1 cellular context compared by ENCODE assay signal in the genomic region with DNA sequence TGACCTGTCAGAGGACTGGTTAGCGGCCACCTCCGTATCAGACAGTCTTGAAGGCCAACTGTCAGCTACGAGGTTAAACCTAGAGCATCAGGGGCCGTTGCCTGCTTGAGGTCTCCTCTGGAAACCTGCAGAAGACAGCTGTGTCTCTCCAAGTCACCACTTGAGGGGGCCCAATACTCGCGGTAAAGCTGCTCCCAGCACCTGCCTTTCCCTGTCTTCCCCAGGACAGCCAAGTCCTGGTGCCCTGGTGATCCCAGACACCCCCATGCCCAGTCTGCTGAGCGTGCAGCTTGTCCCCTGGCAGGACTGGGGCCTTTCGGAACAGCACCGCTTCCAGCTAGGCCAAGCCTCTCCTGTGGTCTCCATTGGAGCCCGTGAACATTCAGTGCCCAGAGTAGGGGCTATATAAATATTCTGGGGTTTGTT.
A peak's percentile ranks its signal among the peaks of the same experiment; 100 is the strongest.
TF ChIP-seq lines count a peak whose summit lies in the region.

No MANE protein-coding gene starts in this region.

TF ChIP-seq in HepG2, 621 proteins besides CTCF, POLR2A, EP300 and RAD21 (continued from another document and continues in another):
- TF ChIP-seq ARID3A (IDR thresholded peaks at IDR 0.05; ENCODE audit: low read depth, low read length) (no peak), MYC (CRISPR knock-in tag; IDR thresholded peaks at IDR 0.05; ENCODE audit: borderline replicate concordance) (peak; percentile 54; the same call in 1 of the 2 replicates), TARDBP (CRISPR knock-in tag; IDR thresholded peaks at IDR 0.05) (no peak), ZNF253 (CRISPR knock-in tag; IDR thresholded peaks at IDR 0.05; ENCODE audit: borderline replicate concordance) (no peak), ZBTB38 (CRISPR knock-in tag; IDR thresholded peaks at IDR 0.05) (peak; percentile 67), ZBTB8A (CRISPR knock-in tag; IDR thresholded peaks at IDR 0.05; ENCODE audit: borderline replicate concordance, low read depth) (no peak), TFDP2 (CRISPR knock-in tag; IDR thresholded peaks at IDR 0.05) (no peak), ZFP36L2 (CRISPR knock-in tag; IDR thresholded peaks at IDR 0.05) (no peak), MXD4 (CRISPR knock-in tag; IDR thresholded peaks at IDR 0.05) (0 out of 2 replicates have a peak, but pooled peaks have one; percentile 45), DNMT1 (CRISPR knock-in tag; IDR thresholded peaks at IDR 0.05) (peak; percentile 41; the same call in 1 of the 2 replicates), SAFB2 (CRISPR knock-in tag; IDR thresholded peaks at IDR 0.05; ENCODE audit: borderline replicate concordance, low read depth) (peak; percentile 42; the same call in 1 of the 2 replicates), ZBED4 (CRISPR knock-in tag; IDR thresholded peaks at IDR 0.05; ENCODE audit: borderline replicate concordance) (no peak), MIXL1 (CRISPR knock-in tag; IDR thresholded peaks at IDR 0.05) (no peak; the same call in 1 of the 2 replicates), KAT8 (CRISPR knock-in tag; IDR thresholded peaks at IDR 0.05) (no peak), ZFYVE20 (CRISPR knock-in tag; IDR thresholded peaks at IDR 0.05; ENCODE audit: borderline replicate concordance, low read depth) (no peak), DZIP1 (CRISPR knock-in tag; IDR thresholded peaks at IDR 0.05) (peak; percentile 52; the same call in 1 of the 2 replicates), SNRNP70 (IDR thresholded peaks at IDR 0.05; ENCODE audit: low read depth, low read length) (no peak), NFKBIZ (CRISPR knock-in tag; IDR thresholded peaks at IDR 0.05) (no peak), KDM2A (CRISPR knock-in tag; IDR thresholded peaks at IDR 0.05; ENCODE audit: borderline replicate concordance, low read depth) (no peak; the same call in 1 of the 2 replicates), FOSL2 (CRISPR knock-in tag; IDR thresholded peaks at IDR 0.05) (peak; percentile 29; the same call in 1 of the 2 replicates), ZNF234 (CRISPR knock-in tag; conservative IDR thresholded peaks at IDR 0.05) (no peak), ZNF451 (CRISPR knock-in tag; IDR thresholded peaks at IDR 0.05) (no peak), HMG20A (CRISPR knock-in tag; IDR thresholded peaks at IDR 0.05; ENCODE audit: borderline replicate concordance) (no peak), JUN (CRISPR knock-in tag; IDR thresholded peaks at IDR 0.05) (no peak), ZNF232 (CRISPR knock-in tag; IDR thresholded peaks at IDR 0.05; ENCODE audit: borderline replicate concordance) (0 out of 2 replicates have a peak, but pooled peaks have one; percentile 59), ZNF264 (CRISPR knock-in tag; IDR thresholded peaks at IDR 0.05) (no peak), NRL (CRISPR knock-in tag; IDR thresholded peaks at IDR 0.05; ENCODE audit: borderline replicate concordance) (peak; percentile 78; the same call in 1 of the 2 replicates), NONO (IDR thresholded peaks at IDR 0.05) (no peak), NONO (CRISPR knock-in tag; conservative IDR thresholded peaks at IDR 0.05) (no peak), CHCHD3 (CRISPR knock-in tag; IDR thresholded peaks at IDR 0.05) (no peak), HNRNPK (IDR thresholded peaks at IDR 0.05; ENCODE audit: low read depth, low read length, poor library complexity, severe bottlenecking) (no peak), EEA1 (CRISPR knock-in tag; IDR thresholded peaks at IDR 0.05; ENCODE audit: borderline replicate concordance) (0 out of 2 replicates have a peak, but pooled peaks have one; percentile 68), TMF1 (CRISPR knock-in tag; IDR thresholded peaks at IDR 0.05; ENCODE audit: low read depth) (no peak), PBX3 (CRISPR knock-in tag; IDR thresholded peaks at IDR 0.05; ENCODE audit: borderline replicate concordance) (no peak), NR2F6 (IDR thresholded peaks at IDR 0.05) (no peak), NR2F6 (CRISPR knock-in tag; IDR thresholded peaks at IDR 0.05) (peak; percentile 42; the same call in 1 of the 2 replicates), MED8 (CRISPR knock-in tag; IDR thresholded peaks at IDR 0.05; ENCODE audit: insufficient replicate concordance) (no peak), ARNTL (CRISPR knock-in tag; IDR thresholded peaks at IDR 0.05) (no peak), ZNF296 (CRISPR knock-in tag; conservative IDR thresholded peaks at IDR 0.05) (no peak), FOXP4 (CRISPR knock-in tag; IDR thresholded peaks at IDR 0.05) (peak; percentile 33), ISL2 (CRISPR knock-in tag; IDR thresholded peaks at IDR 0.05) (peak; percentile 61; the same call in 1 of the 2 replicates), TCF7L2 (IDR thresholded peaks at IDR 0.05; ENCODE audit: low read depth, low read length) (no peak), ZNF652 (CRISPR knock-in tag; IDR thresholded peaks at IDR 0.05; ENCODE audit: borderline replicate concordance, low read depth) (peak; percentile 32; the same call in 1 of the 2 replicates), ZIK1 (CRISPR knock-in tag; IDR thresholded peaks at IDR 0.05; ENCODE audit: borderline replicate concordance, low read depth) (no peak), TBX2 (CRISPR knock-in tag; IDR thresholded peaks at IDR 0.05; ENCODE audit: borderline replicate concordance) (peak; percentile 53; the same call in 1 of the 2 replicates), ATAD3A (CRISPR knock-in tag; IDR thresholded peaks at IDR 0.05) (no peak), ZSCAN5A (CRISPR knock-in tag; IDR thresholded peaks at IDR 0.05; ENCODE audit: borderline replicate concordance) (no peak), JARID2 (CRISPR knock-in tag; IDR thresholded peaks at IDR 0.05; ENCODE audit: insufficient replicate concordance) (no peak), PHF20 (CRISPR knock-in tag; IDR thresholded peaks at IDR 0.05) (no peak)
- TF ChIP-seq, protein P1, sequence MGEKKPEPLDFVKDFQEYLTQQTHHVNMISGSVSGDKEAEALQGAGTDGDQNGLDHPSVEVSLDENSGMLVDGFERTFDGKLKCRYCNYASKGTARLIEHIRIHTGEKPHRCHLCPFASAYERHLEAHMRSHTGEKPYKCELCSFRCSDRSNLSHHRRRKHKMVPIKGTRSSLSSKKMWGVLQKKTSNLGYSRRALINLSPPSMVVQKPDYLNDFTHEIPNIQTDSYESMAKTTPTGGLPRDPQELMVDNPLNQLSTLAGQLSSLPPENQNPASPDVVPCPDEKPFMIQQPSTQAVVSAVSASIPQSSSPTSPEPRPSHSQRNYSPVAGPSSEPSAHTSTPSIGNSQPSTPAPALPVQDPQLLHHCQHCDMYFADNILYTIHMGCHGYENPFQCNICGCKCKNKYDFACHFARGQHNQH (CRISPR knock-in tag; IDR thresholded peaks at IDR 0.05): peak; percentile 44; the same call in 1 of the 2 replicates
